Comparison of ENCODE assay signal across 1 cellular context in the genomic region with DNA sequence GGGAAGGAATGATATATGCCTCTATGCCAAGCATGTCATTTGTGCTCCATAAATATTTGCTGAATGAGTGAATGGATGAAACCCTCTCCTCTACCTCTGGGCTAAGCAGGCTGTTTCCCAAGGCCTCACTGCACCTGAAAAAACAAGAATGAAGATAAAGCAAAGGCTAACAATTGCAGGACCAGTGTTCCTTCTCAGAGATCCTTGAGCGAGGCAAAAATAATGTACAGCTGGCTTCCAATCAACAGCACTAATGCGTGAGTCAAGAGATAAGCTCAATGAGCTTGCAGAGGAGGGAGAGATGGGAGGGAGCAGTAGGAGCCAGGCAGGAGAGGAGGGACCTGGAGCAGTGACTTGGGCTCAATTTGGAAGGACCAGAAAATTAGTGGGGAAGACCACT.
TF ChIP-seq lines count a peak whose summit lies in the region.

No MANE protein-coding gene starts in this region.

TF ChIP-seq in HEK293, 187 proteins besides CTCF, POLR2A, EP300 and RAD21 (continued from another document):
- TF ChIP-seq, protein P1, sequence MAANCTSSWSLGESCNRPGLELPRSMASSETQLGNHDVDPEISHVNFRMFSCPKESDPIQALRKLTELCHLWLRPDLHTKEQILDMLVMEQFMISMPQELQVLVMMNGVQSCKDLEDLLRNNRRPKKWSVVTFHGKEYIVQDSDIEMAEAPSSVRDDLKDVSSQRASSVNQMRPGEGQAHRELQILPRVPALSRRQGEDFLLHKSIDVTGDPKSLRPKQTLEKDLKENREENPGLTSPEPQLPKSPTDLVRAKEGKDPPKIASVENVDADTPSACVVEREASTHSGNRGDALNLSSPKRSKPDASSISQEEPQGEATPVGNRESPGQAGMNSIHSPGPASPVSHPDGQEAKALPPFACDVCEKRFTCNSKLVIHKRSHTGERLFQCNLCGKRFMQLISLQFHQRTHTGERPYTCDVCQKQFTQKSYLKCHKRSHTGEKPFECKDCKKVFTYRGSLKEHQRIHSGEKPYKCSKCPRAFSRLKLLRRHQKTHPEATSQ (tag by site-specific recombination; IDR thresholded peaks at IDR 0.05), result no peak
